Comparison of ENCODE assay signal across 12 cellular contexts in the genomic region with DNA sequence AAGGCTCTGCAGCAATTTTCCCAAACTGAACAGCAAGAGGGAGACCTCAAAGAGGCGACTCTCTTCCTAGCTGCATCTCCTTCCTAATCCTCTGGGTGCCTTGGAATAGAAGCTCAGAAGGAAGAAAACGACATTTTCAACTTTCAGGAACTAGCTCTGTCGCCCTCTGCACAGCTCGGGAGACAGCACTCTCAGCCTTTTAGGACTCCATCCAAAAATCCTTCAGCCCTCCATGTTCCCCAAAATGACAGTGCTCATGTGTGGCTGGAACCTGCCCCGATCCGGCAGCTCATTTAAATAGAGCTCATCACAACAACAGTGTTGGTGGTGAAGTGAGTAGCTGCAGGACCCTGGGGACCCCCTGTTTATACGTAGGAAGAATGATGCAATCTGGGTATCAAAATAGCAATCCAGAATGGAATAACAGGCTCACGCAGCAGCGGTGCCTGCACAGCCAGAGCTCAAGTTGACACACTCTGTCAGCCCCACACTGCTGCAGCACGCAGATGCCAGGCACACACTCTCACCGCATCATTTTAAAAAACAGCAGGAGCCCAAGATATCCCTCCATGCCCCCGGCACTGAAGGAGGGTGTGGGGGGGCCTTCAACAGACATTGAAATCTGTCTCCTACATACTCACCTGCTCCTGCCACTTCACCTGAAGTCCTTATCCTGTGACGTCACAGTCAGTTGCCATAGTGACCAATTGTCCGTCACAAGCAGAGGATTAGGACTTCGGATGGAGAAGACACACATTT.
DNase-seq lines count a peak whose midpoint lies in the region; ATAC-seq lines count a peak whose summit lies in the region.
"Had no signal": no experiment of that assay in that cellular context is flagged by ENCODE, and none has a peak within 500 bp of the region (broad histone marks: within the 10 kb centered on the region; RNA-seq: fewer than 3 reads in every experiment).

No MANE protein-coding gene starts in this region.

- peak; percentile 50 for DNase-seq in NCI-H1105 treated with DMSO at 0.1 percent for 48 hours (lab: John Stamatoyannopoulos, UW)
- DNase-seq in NCI-H510A treated with DMSO at 0.1 percent for 48 hours (lab: John Stamatoyannopoulos, UW) = peak; percentile 51
- DNase-seq in fibroblast of the conjunctiva (ENCODE audit: low read depth) = peak; percentile 65
- peak; percentile 45 for DNase-seq in retina
- no peak for DNase-seq in effector CD8-positive, alpha-beta T cell (lab: John Stamatoyannopoulos, UW)
- DNase-seq in GM19240 (ENCODE audit: insufficient read length, low spot score) = no peak
- DNase-seq: activated CD4-positive, alpha-beta T cell treated with anti-CD3 and anti-CD28 coated beads, Interleukin-2, amount 50 U/mL, for 48 hours; CD8-positive, alpha-beta memory T cell; NCI-H1048; Peyer's patch; T-helper 2 cell had no signal

- ATAC-seq in GM21825 (IDR thresholded peaks at IDR 0.05; ENCODE audit: unreplicated experiment) = no peak

Comparison
In these comparisons a context has a peak if more than half of its experiments do, and no peak if none do; other contexts are left out.
1. DNase-seq: peak in NCI-H1105 treated with DMSO at 0.1 percent for 48 hours (single experiment), NCI-H510A treated with DMSO at 0.1 percent for 48 hours (single experiment), fibroblast of the conjunctiva (single experiment) and retina (single experiment); none in effector CD8-positive, alpha-beta T cell (single experiment) and GM19240 (single experiment).